In genomic region chr2:241317391-241317790, GRCh38 we compare ENCODE assay signal across 1 cellular context.
TF ChIP-seq lines count a peak whose summit lies in the region.

No MANE protein-coding gene starts in this region.

TF ChIP-seq in H1, 55 proteins besides CTCF, POLR2A, EP300 and RAD21 (continued from another document):
- TF ChIP-seq ATF2 (IDR thresholded peaks at IDR 0.05; ENCODE audit: low read length) (no peak), TAF7 (optimal IDR thresholded peaks at IDR 0.05; ENCODE audit: borderline replicate concordance, low read depth, low read length) (no peak), JUND (IDR thresholded peaks at IDR 0.05; ENCODE audit: low read length) (no peak), BACH1 (IDR thresholded peaks at IDR 0.05; ENCODE audit: low read length) (no peak), SP2 (IDR thresholded peaks at IDR 0.05; ENCODE audit: low read length) (no peak), ZNF274 (IDR thresholded peaks at IDR 0.05; ENCODE audit: borderline replicate concordance, extremely low read depth, low read length) (no peak), BRCA1 (IDR thresholded peaks at IDR 0.05; ENCODE audit: low read depth, low read length) (no peak), HDAC6 (IDR thresholded peaks at IDR 0.05; ENCODE audit: low read depth, low read length) (no peak)
